In genomic region chr14:93533437-93533836, GRCh38 we compare ENCODE assay signal across 20 cellular contexts.
DNase-seq lines count a peak whose midpoint lies in the region; ATAC-seq and TF ChIP-seq lines count a peak whose summit lies in the region.
"Had no signal": no experiment of that assay in that cellular context is flagged by ENCODE, and none has a peak within 500 bp of the region (broad histone marks: within the 10 kb centered on the region; RNA-seq: fewer than 3 reads in every experiment).

No MANE protein-coding gene starts in this region.

- H3K4me1 ChIP-seq in mammary epithelial cell (ENCODE audit: insufficient read depth, low read length): peaks cover 38% of the 10 kb centered on the region
- peaks cover 29% of the 10 kb centered on the region for H3K4me1 ChIP-seq in OCI-LY3 (ENCODE audit: low read length)
- H3K4me1 ChIP-seq in smooth muscle cell (ENCODE audit: low read depth): no peaks in the 10 kb centered on the region
- H3K4me1 ChIP-seq: right lobe of liver, tibial artery had no signal

- no peak for TF ChIP-seq CTCF in mammary epithelial cell (conservative IDR thresholded peaks at IDR 0.05 in 1 of 2, IDR thresholded peaks at IDR 0.05 in 1 of 2; ENCODE audit: extremely low read depth in 1 of 2, insufficient read depth in 1 of 2, low read depth in 1 of 2, low read length in 2 of 2)
- TF ChIP-seq CTCF in MCF 10A (IDR thresholded peaks at IDR 0.05; ENCODE audit: unreplicated experiment): no peak
- no peak for TF ChIP-seq CTCF in OCI-LY3 (IDR thresholded peaks at IDR 0.05; ENCODE audit: low read depth, low read length)
- TF ChIP-seq CTCF in smooth muscle cell (IDR thresholded peaks at IDR 0.05; ENCODE audit: borderline replicate concordance, insufficient read depth, poor library complexity, severe bottlenecking): no peak

- H4K20me1 ChIP-seq in mammary epithelial cell (ENCODE audit: insufficient read depth, low read length) (no peaks in the 10 kb centered on the region), OCI-LY3 (ENCODE audit: insufficient read depth, low read length) (no peaks in the 10 kb centered on the region), smooth muscle cell (ENCODE audit: low read depth) (no peaks in the 10 kb centered on the region)

- H3K27me3 ChIP-seq in mammary epithelial cell (ENCODE audit: insufficient read depth, low read length) (no peaks in the 10 kb centered on the region), OCI-LY3 (ENCODE audit: low read depth, low read length) (no peaks in the 10 kb centered on the region), smooth muscle cell (ENCODE audit: low read depth) (no peaks in the 10 kb centered on the region)
- H3K27me3 ChIP-seq: right lobe of liver, tibial artery had no signal

- DNase-seq in mammary epithelial cell (peak; percentile 99), MCF 10A (ENCODE audit: unreplicated experiment) (no peak), smooth muscle cell (lab: John Stamatoyannopoulos, UW; ENCODE audit: unreplicated experiment) (no peak)
- no peak for DNase-seq in stimulated activated naive CD4-positive, alpha-beta T cell (lab: John Stamatoyannopoulos, UW)
- DNase-seq in central memory CD4-positive, alpha-beta T cell: no peak
- DNase-seq: 8988T; activated B cell treated with CpG ODN at 0.5 μM for 24 hours; activated CD8-positive, alpha-beta memory T cell treated with anti-CD3 and anti-CD28 coated beads, Interleukin-2, amount 50 U/mL, for 4 hours; activated naive CD8-positive, alpha-beta T cell treated with anti-CD3 and anti-CD28 coated beads, Interleukin-2, amount 10 ng/mL, durations not matched to agents 7 days and 5 days; CD8-positive, alpha-beta T cell; HFFc6; mesendoderm; NCI-H1417 treated with DMSO at 0.1 percent for 48 hours; right lobe of liver; SK-N-SH; tibial artery had no signal

- H2AFZ ChIP-seq in mammary epithelial cell (ENCODE audit: low read depth, low read length): peak overlapping the region; percentile 25
- no peak overlapping the region for H2AFZ ChIP-seq in OCI-LY3 (ENCODE audit: low read depth, low read length)
- no peak overlapping the region for H2AFZ ChIP-seq in smooth muscle cell (ENCODE audit: low read depth)

- CTCF ChIA-PET in mammary epithelial cell (lab: Charles Lee; ENCODE audit: low non-redundant PET) (no interaction called here), MCF 10A (lab: Yijun Ruan, JAX) (interaction anchor here (0.6 to 1.4 kb wide), 3 partner anchors 10 to 81 kb away, joined by 3 to 5 read pairs (median 4); no protein-coding TSS in a partner anchor)

- no peaks in the 10 kb centered on the region for H3K36me3 ChIP-seq in mammary epithelial cell (ENCODE audit: insufficient read depth, low read length)
- no peaks in the 10 kb centered on the region for H3K36me3 ChIP-seq in OCI-LY3 (replicated peaks; ENCODE audit: low read depth, low read length)
- no peaks in the 10 kb centered on the region for H3K36me3 ChIP-seq in smooth muscle cell (ENCODE audit: low read depth)
- H3K36me3 ChIP-seq: right lobe of liver, tibial artery had no signal

- H3K4me2 ChIP-seq in mammary epithelial cell (ENCODE audit: insufficient read depth, low read depth, low read length): peak overlapping the region; percentile 67
- H3K4me2 ChIP-seq in OCI-LY3 (ENCODE audit: low read length): peak overlapping the region; percentile 8
- H3K4me2 ChIP-seq in smooth muscle cell: no peak overlapping the region
- H3K4me2 ChIP-seq: SK-N-SH had no signal

- POLR2A ChIA-PET in MCF 10A (lab: Yijun Ruan, JAX): no interaction called here

- dilution Hi-C loops in mammary epithelial cell (cut with HindIII; ENCODE audit: low sequenced_read_pairs): no loop called here

- no peak overlapping the region for H3K4me3 Mint-ChIP-seq in MCF 10A (ENCODE audit: unreplicated experiment)
- H3K4me3 Mint-ChIP-seq: activated naive CD8-positive, alpha-beta T cell treated with anti-CD3 and anti-CD28 coated beads, Interleukin-2, amount 10 ng/mL, durations not matched to agents 7 days and 5 days; CD8-positive, alpha-beta T cell; central memory CD8-positive, alpha-beta T cell; HFFc6 had no signal

- no peaks in the 10 kb centered on the region for H3K4me1 Mint-ChIP-seq in MCF 10A (ENCODE audit: insufficient read depth, unreplicated experiment)
- H3K4me1 Mint-ChIP-seq: activated naive CD8-positive, alpha-beta T cell treated with anti-CD3 and anti-CD28 coated beads, Interleukin-2, amount 10 ng/mL, durations not matched to agents 7 days and 5 days; central memory CD8-positive, alpha-beta T cell had no signal

- no peak overlapping the region for H3K27ac Mint-ChIP-seq in MCF 10A (ENCODE audit: low read depth, unreplicated experiment)
- H3K27ac Mint-ChIP-seq: activated B cell treated with CpG ODN at 0.5 μM for 24 hours; activated naive CD8-positive, alpha-beta T cell treated with anti-CD3 and anti-CD28 coated beads, Interleukin-2, amount 10 ng/mL, durations not matched to agents 7 days and 5 days; CD8-positive, alpha-beta T cell; HFFc6 had no signal

- intact Hi-C loops in mammary epithelial cell (cut with micrococcal nuclease): loop anchor here (1.0 kb wide), 1 partner anchor 200 kb away; the partner anchor contains the start of gene BTBD7
- intact Hi-C loops in MCF 10A (cut with micrococcal nuclease): no loop called here

- no peaks in the 10 kb centered on the region for H3F3A ChIP-seq in smooth muscle cell (ENCODE audit: low read depth)

- ATAC-seq in HG02870 (IDR thresholded peaks at IDR 0.05; ENCODE audit: unreplicated experiment) (peak; percentile 28), HG03045 (IDR thresholded peaks at IDR 0.05; ENCODE audit: unreplicated experiment) (no peak)
- ATAC-seq: CD8-positive, alpha-beta T cell had no signal

- no peaks in the 10 kb centered on the region for H3K36me3 Mint-ChIP-seq in MCF 10A (ENCODE audit: insufficient read depth, unreplicated experiment)
- H3K36me3 Mint-ChIP-seq: activated naive CD8-positive, alpha-beta T cell treated with anti-CD3 and anti-CD28 coated beads, Interleukin-2, amount 10 ng/mL, durations not matched to agents 7 days and 5 days; CD8-positive, alpha-beta T cell had no signal

- H3K9me3 ChIP-seq in mammary epithelial cell (replicated peaks; ENCODE audit: insufficient read depth, low read length) (no peaks in the 10 kb centered on the region), OCI-LY3 (ENCODE audit: insufficient read depth, low read length) (no peaks in the 10 kb centered on the region), smooth muscle cell (replicated peaks; ENCODE audit: low read depth) (no peaks in the 10 kb centered on the region)
- H3K9me3 ChIP-seq: right lobe of liver, SK-N-SH, tibial artery had no signal

- no peaks in the 10 kb centered on the region for H3K79me2 ChIP-seq in mammary epithelial cell (ENCODE audit: insufficient read depth, low read length)
- H3K79me2 ChIP-seq in OCI-LY3 (ENCODE audit: low read length): no peaks in the 10 kb centered on the region
- H3K79me2 ChIP-seq in smooth muscle cell (ENCODE audit: low read depth): no peaks in the 10 kb centered on the region

- peaks cover 35% of the 10 kb centered on the region for H3K27me3 Mint-ChIP-seq in MCF 10A (ENCODE audit: insufficient read depth, unreplicated experiment)
- H3K27me3 Mint-ChIP-seq: activated B cell treated with CpG ODN at 0.5 μM for 24 hours had no signal

- BruUV-seq in mammary epithelial cell (replicated peaks; lab: Mats Ljungman, UMichigan) (no TSS peak), MCF 10A (replicated peaks; lab: Mats Ljungman, UMichigan) (no TSS peak)

- H3K27ac ChIP-seq in mammary epithelial cell (ENCODE audit: insufficient read depth, low read depth, low read length): peak overlapping the region; percentile 61
- H3K27ac ChIP-seq in OCI-LY3 (ENCODE audit: low read length): no peak overlapping the region
- no peak overlapping the region for H3K27ac ChIP-seq in smooth muscle cell (ENCODE audit: low read depth)
- H3K27ac ChIP-seq: right lobe of liver, tibial artery had no signal

- H3K9me3 Mint-ChIP-seq in MCF 10A (ENCODE audit: unreplicated experiment): no peaks in the 10 kb centered on the region
- H3K9me3 Mint-ChIP-seq: activated B cell treated with CpG ODN at 0.5 μM for 24 hours; activated naive CD8-positive, alpha-beta T cell treated with anti-CD3 and anti-CD28 coated beads, Interleukin-2, amount 10 ng/mL, durations not matched to agents 7 days and 5 days; CD8-positive, alpha-beta T cell; central memory CD8-positive, alpha-beta T cell had no signal

- in situ Hi-C loops in mammary epithelial cell (cut with MboI; ENCODE audit: low sequenced_read_pairs in 2 of 2): loop anchor here in 1 of 2 donors (25.0 kb wide), 1 partner anchor 271 kb away; no protein-coding TSS in a partner anchor

- no peak overlapping the region for H3K9ac ChIP-seq in mammary epithelial cell (ENCODE audit: insufficient read depth, low read length)
- no peak overlapping the region for H3K9ac ChIP-seq in OCI-LY3 (ENCODE audit: low read length)
- no peak overlapping the region for H3K9ac ChIP-seq in smooth muscle cell (ENCODE audit: low read depth)
- H3K9ac ChIP-seq: SK-N-SH had no signal

- WGBS in mammary epithelial cell (ENCODE audit: low coverage, missing lambda C conversion rate): 0% methylated on average over 2 of the region's 2 CpGs
- 70% methylated on average over 2 of the region's 2 CpGs for WGBS in smooth muscle cell (ENCODE audit: low lambda C conversion rate)

- no peak overlapping the region for H3K4me3 ChIP-seq in mammary epithelial cell (replicated peaks in 1 of 3; ENCODE audit: insufficient read depth in 1 of 3, low read depth in 2 of 3, low read length in 3 of 3)
- no peak overlapping the region for H3K4me3 ChIP-seq in OCI-LY3 (ENCODE audit: low read length)
- no peak overlapping the region for H3K4me3 ChIP-seq in smooth muscle cell
- H3K4me3 ChIP-seq: right lobe of liver, tibial artery had no signal
